ENCODE assay signal across 9 cellular contexts in genomic region chr5:79878721-79879336, GRCh38.
DNase-seq lines count a peak whose midpoint lies in the region; ATAC-seq and TF ChIP-seq lines count a peak whose summit lies in the region.
"Had no signal": no experiment of that assay in that cellular context is flagged by ENCODE, and none has a peak within 500 bp of the region (broad histone marks: within the 10 kb centered on the region; RNA-seq: fewer than 3 reads in every experiment).

No MANE protein-coding gene starts in this region.

- TF ChIP-seq CTCF in lower leg skin (IDR thresholded peaks at IDR 0.05): no peak

- H4K20me1 ChIP-seq in BLaER1: no peaks in the 10 kb centered on the region

- H3K9ac ChIP-seq in BLaER1: no peak overlapping the region

- ATAC-seq in GM18505 (IDR thresholded peaks at IDR 0.05; ENCODE audit: unreplicated experiment) (no peak), HG03521 (IDR thresholded peaks at IDR 0.05; ENCODE audit: unreplicated experiment) (no peak)

- H3K36me3 ChIP-seq in BLaER1: peaks cover 4% of the 10 kb centered on the region; the same call in 1 of the 2 replicates

- DNase-seq in HT-29 (ENCODE audit: low spot score): peak; percentile 31
- DNase-seq in activated CD4-positive, alpha-beta memory T cell treated with anti-CD3 and anti-CD28 coated beads, Interleukin-2, amount 10 ng/mL, durations not matched to agents 7 days and 5 days: peak; percentile 48
- DNase-seq in iPS-NIHi11 (ENCODE audit: low spot score): peak; percentile 77
- DNase-seq in pons (ENCODE audit: low spot score): no peak
- no peak for DNase-seq in lower leg skin (ENCODE audit: low spot score in 2 of 2)

- H3K4me1 Mint-ChIP-seq in activated CD4-positive, alpha-beta memory T cell treated with anti-CD3 and anti-CD28 coated beads, Interleukin-2, amount 10 ng/mL, durations not matched to agents 7 days and 5 days: no peaks in the 10 kb centered on the region

- H3K9me3 ChIP-seq in BLaER1: peaks cover 47% of the 10 kb centered on the region

- CTCF ChIA-PET in activated CD4-positive, alpha-beta memory T cell treated with anti-CD3 and anti-CD28 coated beads, Interleukin-2, amount 10 ng/mL, durations not matched to agents 7 days and 5 days (lab: Charles Lee): interaction anchor here (0.5 to 2.5 kb wide), 4 partner anchors 200 to 483 kb away, joined by 3 to 43 read pairs (median 5); no protein-coding TSS in a partner anchor

- TF ChIP-seq POLR2A in GM18505 (IDR thresholded peaks at IDR 0.05; ENCODE audit: borderline replicate concordance, extremely low read depth, insufficient read depth, insufficient read length) (no peak), lower leg skin (IDR thresholded peaks at IDR 0.05) (no peak)

- H3K4me3 Mint-ChIP-seq in activated CD4-positive, alpha-beta memory T cell treated with anti-CD3 and anti-CD28 coated beads, Interleukin-2, amount 10 ng/mL, durations not matched to agents 7 days and 5 days: no peak overlapping the region
- H3K4me3 Mint-ChIP-seq: natural killer cell treated with Interleukin-12 subunit alpha and Interleukin-12 subunit beta and Interleukin-15 and Interleukin-18, amount 100 ng/mL, for 72 hours had no signal

- peaks cover 46% of the 10 kb centered on the region for H3K4me1 ChIP-seq in BLaER1

- H3K27ac ChIP-seq in BLaER1: peak overlapping the region; percentile 30; the same call in 1 of the 2 replicates

- H3K27me3 Mint-ChIP-seq in activated CD4-positive, alpha-beta memory T cell treated with anti-CD3 and anti-CD28 coated beads, Interleukin-2, amount 10 ng/mL, durations not matched to agents 7 days and 5 days: peaks cover 5% of the 10 kb centered on the region

- no peak overlapping the region for H3K27ac Mint-ChIP-seq in activated CD4-positive, alpha-beta memory T cell treated with anti-CD3 and anti-CD28 coated beads, Interleukin-2, amount 10 ng/mL, durations not matched to agents 7 days and 5 days
- H3K27ac Mint-ChIP-seq: natural killer cell treated with Interleukin-12 subunit alpha and Interleukin-12 subunit beta and Interleukin-15 and Interleukin-18, amount 100 ng/mL, for 72 hours had no signal

- 56 to 62% methylated on average over 5 of the region's 5 CpGs for WGBS in lower leg skin, 2 donors

- H3K9me3 Mint-ChIP-seq in activated CD4-positive, alpha-beta memory T cell treated with anti-CD3 and anti-CD28 coated beads, Interleukin-2, amount 10 ng/mL, durations not matched to agents 7 days and 5 days: no peaks in the 10 kb centered on the region
- H3K9me3 Mint-ChIP-seq: natural killer cell treated with Interleukin-12 subunit alpha and Interleukin-12 subunit beta and Interleukin-15 and Interleukin-18, amount 100 ng/mL, for 72 hours had no signal

- H3K27me3 ChIP-seq in BLaER1: no peaks in the 10 kb centered on the region

- H3K4me3 ChIP-seq in BLaER1: no peak overlapping the region
- no peak overlapping the region for H3K4me3 ChIP-seq in lower leg skin (ENCODE audit: low read depth, poor library complexity, severe bottlenecking)

- no peaks in the 10 kb centered on the region for H3K36me3 Mint-ChIP-seq in activated CD4-positive, alpha-beta memory T cell treated with anti-CD3 and anti-CD28 coated beads, Interleukin-2, amount 10 ng/mL, durations not matched to agents 7 days and 5 days (ENCODE audit: low read depth)
- H3K36me3 Mint-ChIP-seq: natural killer cell treated with Interleukin-12 subunit alpha and Interleukin-12 subunit beta and Interleukin-15 and Interleukin-18, amount 100 ng/mL, for 72 hours had no signal

- POLR2A ChIA-PET in activated CD4-positive, alpha-beta memory T cell treated with anti-CD3 and anti-CD28 coated beads, Interleukin-2, amount 10 ng/mL, durations not matched to agents 7 days and 5 days (lab: Charles Lee): interaction anchor here (1.3 kb wide), 1 partner anchor 112 kb away, joined by 4 read pairs; the partner anchor contains the start of gene MTX3

- no peak overlapping the region for H3K4me2 ChIP-seq in BLaER1

- intact Hi-C loops in lower leg skin (cut with DNase I; ENCODE audit: low total_unique reads): no loop called here

Comparison
In these comparisons a context has a peak if more than half of its experiments do, and no peak if none do; other contexts are left out.
1. DNase-seq: peak in HT-29 (single experiment), activated CD4-positive, alpha-beta memory T cell treated with anti-CD3 and anti-CD28 coated beads, Interleukin-2, amount 10 ng/mL, durations not matched to agents 7 days and 5 days (single experiment) and iPS-NIHi11 (single experiment); none in pons (single experiment) and lower leg skin (0 of 2).